14 cellular contexts compared by ENCODE assay signal in genomic region chr1:228110536-228110935, GRCh38. TPM values are rescaled to one million over a fixed set of nuclear protein-coding genes. Genes with fewer than 3 reads are reported as not detected.
A peak's percentile ranks its signal among the peaks of the same experiment; 100 is the strongest.
DNase-seq lines count a peak whose midpoint lies in the region; ATAC-seq and TF ChIP-seq lines count a peak whose summit lies in the region.
"Had no signal": no experiment of that assay in that cellular context is flagged by ENCODE, and none has a peak within 500 bp of the region (broad histone marks: within the 10 kb centered on the region; RNA-seq: fewer than 3 reads in every experiment).

No MANE protein-coding gene starts in this region.

- peaks cover 8% of the 10 kb centered on the region for H3K4me1 Mint-ChIP-seq in T-helper 17 cell

- H3K9ac ChIP-seq in GM23248, result peak overlapping the region; percentile 93; the same call in 1 of the 2 replicates

- H3K27me3 ChIP-seq in GM23248 (replicated peaks; ENCODE audit: insufficient read depth), result no peaks in the 10 kb centered on the region
- H3K27me3 ChIP-seq in sigmoid colon, result no peaks in the 10 kb centered on the region
- H3K27me3 ChIP-seq in gastrocnemius medialis, result no peaks in the 10 kb centered on the region
- H3K27me3 ChIP-seq: neutrophil had no signal

- H3K27ac ChIP-seq in GM23248 (no peak overlapping the region), sigmoid colon (peak overlapping the region in 3 of 4 donors; percentile 89 to 97 (median 96)), gastrocnemius medialis (peak overlapping the region in 1 of 4 donors; percentile 92)
- H3K27ac ChIP-seq: neutrophil had no signal

- no peak for TF ChIP-seq CTCF in epithelial cell of proximal tubule (conservative IDR thresholded peaks at IDR 0.05; ENCODE audit: low read depth, low read length)
- no peak for TF ChIP-seq CTCF in sigmoid colon (IDR thresholded peaks at IDR 0.05)
- TF ChIP-seq CTCF in gastrocnemius medialis (IDR thresholded peaks at IDR 0.05 in 4 of 5, conservative IDR thresholded peaks at IDR 0.05 in 1 of 5), result no peak

- H3K4me1 ChIP-seq in GM23248 (ENCODE audit: insufficient read depth) (0 out of 2 replicates have a peak, but pooled peaks cover 4% of the 10 kb centered on the region), sigmoid colon (peaks cover 0 to 27% (median 23%) of the 10 kb centered on the region in 4 donors), gastrocnemius medialis (peaks cover 14 to 20% of the 10 kb centered on the region in 2 donors)

- no peaks in the 10 kb centered on the region for H3K27me3 Mint-ChIP-seq in T-helper 17 cell
- H3K27me3 Mint-ChIP-seq: activated B cell treated with CpG ODN at 0.5 μM for 24 hours; activated naive CD4-positive, alpha-beta T cell treated with anti-CD3 and anti-CD28 coated beads, Interleukin-2, amount 50 U/mL, for 24 hours had no signal

- in situ Hi-C loops in GM23248 (cut with MboI), result no loop called here
- in situ Hi-C loops in gastrocnemius medialis (cut with MboI; ENCODE audit: low sequenced_read_pairs in 4 of 4), result no loop called here

- H3K9me2 ChIP-seq in GM23248 (ENCODE audit: insufficient read depth), result no peaks in the 10 kb centered on the region

- no peaks in the 10 kb centered on the region for H3K36me3 Mint-ChIP-seq in T-helper 17 cell (ENCODE audit: low read depth)
- H3K36me3 Mint-ChIP-seq: activated naive CD4-positive, alpha-beta T cell treated with anti-CD3 and anti-CD28 coated beads, Interleukin-2, amount 50 U/mL, for 24 hours had no signal

- peak overlapping the region; percentile 87; the same call in 1 of the 2 replicates for H3K4me3 ChIP-seq in GM23248
- H3K4me3 ChIP-seq in epithelial cell of proximal tubule (ENCODE audit: low read depth, low read length), result peak overlapping the region; percentile 100
- H3K4me3 ChIP-seq in sigmoid colon, result peak overlapping the region in 1 of 4 donors; percentile 94
- no peak overlapping the region for H3K4me3 ChIP-seq in gastrocnemius medialis

- peak overlapping the region; percentile 82 for H3K4me2 ChIP-seq in GM23248 (ENCODE audit: unreplicated experiment)

- no peak overlapping the region for H3K4me3 Mint-ChIP-seq in T-helper 17 cell

- TF ChIP-seq EP300 in sigmoid colon (IDR thresholded peaks at IDR 0.05), result no peak

- H3K79me2 ChIP-seq in GM23248 (ENCODE audit: insufficient read depth), result peaks cover 28% of the 10 kb centered on the region

- peak overlapping the region; percentile 85 for H3K27ac Mint-ChIP-seq in T-helper 17 cell

- no peaks in the 10 kb centered on the region for H3K9me3 ChIP-seq in GM23248 (ENCODE audit: low read depth)
- H3K9me3 ChIP-seq in T-helper 17 cell (ENCODE audit: control insufficient read depth, low read length, poor library complexity, severe bottlenecking), result no peaks in the 10 kb centered on the region
- no peaks in the 10 kb centered on the region for H3K9me3 ChIP-seq in sigmoid colon
- no peaks in the 10 kb centered on the region for H3K9me3 ChIP-seq in gastrocnemius medialis
- H3K9me3 ChIP-seq: neutrophil had no signal

- peak overlapping the region; percentile 98 for H2AFZ ChIP-seq in GM23248

- 83 to 85% methylated on average over 7 of the region's 7 CpGs for WGBS in GM23248 (ENCODE audit: low coverage in 1 of 2, low lambda C conversion rate in 2 of 2, missing lambda C conversion rate in 2 of 2), 2 experiments
- 92 to 93% methylated on average over 7 of the region's 7 CpGs for WGBS in sigmoid colon, 2 donors

- H4K20me1 ChIP-seq in GM23248 (ENCODE audit: insufficient read depth), result no peaks in the 10 kb centered on the region

- H3K36me3 ChIP-seq in GM23248 (ENCODE audit: low read depth) (no peaks in the 10 kb centered on the region), sigmoid colon (peaks cover 0 to 24% (median 12%) of the 10 kb centered on the region in 4 donors), gastrocnemius medialis (peaks cover 0 to 17% of the 10 kb centered on the region in 2 donors)

- intact Hi-C loops in sigmoid colon (cut with DNase I), result no loop called here
- intact Hi-C loops in gastrocnemius medialis (cut with DNase I; ENCODE audit: low total_unique reads), result no loop called here

- no peaks in the 10 kb centered on the region for H3F3A ChIP-seq in GM23248 (ENCODE audit: insufficient read depth)

- TF ChIP-seq POLR2A in sigmoid colon (IDR thresholded peaks at IDR 0.05) (no peak), gastrocnemius medialis (IDR thresholded peaks at IDR 0.05) (no peak)

- no peak for ATAC-seq in T-helper 17 cell
- no peak for ATAC-seq in GM21515 (IDR thresholded peaks at IDR 0.05; ENCODE audit: unreplicated experiment)
- no peak for ATAC-seq in gastrocnemius medialis
- ATAC-seq in GM18519 (IDR thresholded peaks at IDR 0.05; ENCODE audit: low FRiP score, unreplicated experiment), result no peak

- DNase-seq in GM23248 (no peak), T-helper 17 cell (no peak), epithelial cell of proximal tubule (ENCODE audit: low read depth) (no peak), sigmoid colon (no peak), Ammon's horn (ENCODE audit: low spot score) (no peak), gastrocnemius medialis (no peak)
- DNase-seq: activated B cell treated with CpG ODN at 0.5 μM for 24 hours; NCI-H1930; stimulated activated CD4-positive, alpha-beta T cell treated with anti-CD3 and anti-CD28 coated beads, Interleukin-4, amount 100 ng/mL, for 1 hour; substantia nigra had no signal

RNA-seq across cellular contexts. Expression of gene MRPL55, which starts 1.4 kb away (rescaled TPM):
- 57.5 and 84.4 TPM in 2 replicates for total RNA-seq in GM23248 (2014; rRNA removed; shearing (Covaris generic))
- 94.4 and 95.1 TPM in 2 replicates for polyA plus RNA-seq in GM23248 (2016; fragmentation: Nextera tagmentation; extraction: Ambion mirVana)
- 10 to 100 TPM; 55.2 to 59.9 TPM for total RNA-seq in T-helper 17 cell
- 130 and 142 TPM in 2 replicates for total RNA-seq in epithelial cell of proximal tubule
- total RNA-seq in sigmoid colon, result 10 to 100 TPM; 62.0 to 90.6 (median 79.3) TPM
- polyA plus RNA-seq in sigmoid colon, result 10 to 100 TPM; 53.5 to 77.4 (median 58.0) TPM
- total RNA-seq in gastrocnemius medialis, result 100 to 1,000 TPM in 1 of 4 donors, 10 to 100 TPM in 3; 64.7 to 123 (median 74.2) TPM

RNA-seq across cellular contexts. Expression of gene C1orf35, which starts 7.4 kb away (rescaled TPM):
- 11.6 and 15.6 TPM in 2 replicates for total RNA-seq in GM23248 (2014; rRNA removed; shearing (Covaris generic))
- 19.9 and 23.4 TPM in 2 replicates for polyA plus RNA-seq in GM23248 (2016; fragmentation: Nextera tagmentation; extraction: Ambion mirVana)
- 10 to 100 TPM; 20.9 to 21.6 TPM for total RNA-seq in T-helper 17 cell
- 23.8 and 27.6 TPM in 2 replicates for total RNA-seq in epithelial cell of proximal tubule
- total RNA-seq in sigmoid colon, result 10 to 100 TPM in 3 of 4 donors, 1 to 10 TPM in 1; 7.8 to 18.1 (median 13.0) TPM
- 10 to 100 TPM in 1 of 3 donors, 1 to 10 TPM in 2; 8.8 to 17.9 (median 9.0) TPM for polyA plus RNA-seq in sigmoid colon
- 10 to 100 TPM in 1 of 4 donors, 1 to 10 TPM in 3; 5.9 to 11.0 (median 7.8) TPM for total RNA-seq in gastrocnemius medialis

RNA-seq across cellular contexts. Expression of gene ARF1, which starts 28.0 kb away (rescaled TPM):
- 259 and 292 TPM in 2 replicates for total RNA-seq in GM23248 (2014; rRNA removed; shearing (Covaris generic))
- polyA plus RNA-seq in GM23248 (2016; fragmentation: Nextera tagmentation; extraction: Ambion mirVana) (656 and 698 TPM in 2 replicates), sigmoid colon (100 to 1,000 TPM; 345 to 482 (median 479) TPM)
- total RNA-seq in T-helper 17 cell (100 to 1,000 TPM; 325 to 382 TPM), epithelial cell of proximal tubule (303 and 476 TPM in 2 replicates), sigmoid colon (100 to 1,000 TPM; 212 to 250 (median 225) TPM), gastrocnemius medialis (100 to 1,000 TPM; 234 to 422 (median 306) TPM)

RNA-seq across cellular contexts. Expression of gene GUK1, which starts 29.5 kb away (rescaled TPM):
- 324 and 340 TPM in 2 replicates for total RNA-seq in GM23248 (2014; rRNA removed; shearing (Covaris generic))
- polyA plus RNA-seq in GM23248 (2016; fragmentation: Nextera tagmentation; extraction: Ambion mirVana) (554 and 574 TPM in 2 replicates), sigmoid colon (100 to 1,000 TPM; 391 to 668 (median 656) TPM)
- total RNA-seq in T-helper 17 cell (100 to 1,000 TPM; 233 to 245 TPM), epithelial cell of proximal tubule (242 and 269 TPM in 2 replicates), sigmoid colon (100 to 1,000 TPM; 225 to 366 (median 303) TPM), gastrocnemius medialis (100 to 1,000 TPM; 161 to 230 (median 183) TPM)

RNA-seq across cellular contexts. Expression of gene GJC2, which starts 39.2 kb away (rescaled TPM):
- 0.54 and 2.7 TPM in 2 replicates for total RNA-seq in GM23248 (2014; rRNA removed; shearing (Covaris generic))
- polyA plus RNA-seq in GM23248 (2016; fragmentation: Nextera tagmentation; extraction: Ambion mirVana) (0.08 and 0.14 TPM in 2 replicates), sigmoid colon (under 1 TPM in 2 of 3 donors, not detected in 1; 0.60 to 0.99 TPM)
- total RNA-seq in T-helper 17 cell (1 to 10 TPM in 1 of 2 donors, under 1 TPM in 1; 0.94 to 1.9 TPM), epithelial cell of proximal tubule (0.14 and 0.69 TPM in 2 replicates), sigmoid colon (1 to 10 TPM; 4.2 to 6.4 (median 4.9) TPM), gastrocnemius medialis (under 1 TPM in 2 of 4 donors, not detected in 2; 0.26 to 0.64 TPM)

Comparison
In these comparisons a context has a peak if more than half of its experiments do, and no peak if none do; other contexts are left out.
1. H3K4me3 ChIP-seq: peak in GM23248 (single experiment) and epithelial cell of proximal tubule (single experiment); none in gastrocnemius medialis (0 of 4).